In the genomic region with DNA sequence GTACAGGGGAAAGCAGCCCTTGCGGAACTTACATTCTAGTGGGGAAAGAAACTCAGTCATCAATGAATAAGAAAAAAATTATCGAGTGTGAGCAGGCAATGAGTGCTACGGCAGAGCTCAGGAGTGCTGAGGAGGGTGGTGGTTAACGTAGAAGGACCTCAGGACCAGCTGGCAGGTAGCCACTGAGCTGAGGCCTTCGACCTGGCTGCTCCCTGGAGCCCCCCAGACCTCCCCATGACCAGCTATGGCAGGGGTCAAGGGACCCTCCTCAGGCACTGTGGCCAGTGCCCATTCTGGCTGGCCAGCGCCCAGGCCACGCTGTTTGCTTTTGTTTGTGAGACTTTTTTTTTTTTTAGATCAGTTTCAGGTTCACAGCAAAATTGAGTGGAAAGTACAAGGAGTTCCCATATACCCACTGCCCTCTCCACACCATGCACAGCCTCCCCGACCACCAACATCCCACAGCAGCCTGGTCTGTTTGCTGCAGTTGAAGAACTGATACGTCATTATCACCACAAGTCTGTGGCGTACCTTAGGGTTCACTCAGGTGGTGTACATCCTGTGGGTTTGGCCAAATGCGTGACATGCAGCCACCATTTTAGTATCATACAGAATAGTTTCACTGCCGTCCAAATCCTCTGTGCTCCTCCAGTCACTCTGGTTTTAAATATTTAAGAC, we compare ENCODE assay signal across 15 cellular contexts. TPM values are rescaled to one million over a fixed set of nuclear protein-coding genes. Genes with fewer than 3 reads are reported as not detected.
A peak's percentile ranks its signal among the peaks of the same experiment; 100 is the strongest.
DNase-seq lines count a peak whose midpoint lies in the region; ATAC-seq and TF ChIP-seq lines count a peak whose summit lies in the region.
"Had no signal": no experiment of that assay in that cellular context is flagged by ENCODE, and none has a peak within 500 bp of the region (broad histone marks: within the 10 kb centered on the region; RNA-seq: fewer than 3 reads in every experiment).

No MANE protein-coding gene starts in this region.

- peak overlapping the region; percentile 25 to 46 for H3K4me3 Mint-ChIP-seq in stimulated activated naive CD8-positive, alpha-beta T cell treated with anti-CD3 and anti-CD28 coated beads, Interleukin-15, amount 100 ng/mL, for 72 hours

- H3K18ac ChIP-seq in mesenchymal stem cell (ENCODE audit: low read depth in 1 of 2, low read length in 2 of 2) = no peak overlapping the region

- 89% methylated on average over 12 of the region's 12 CpGs for WGBS in hepatocyte (ENCODE audit: low lambda C conversion rate, missing lambda C conversion rate)
- WGBS in mesenchymal stem cell = 77% methylated on average over 11 of the region's 12 CpGs
- 61% methylated on average over 12 of the region's 12 CpGs for WGBS in SK-N-SH (ENCODE audit: low lambda C conversion rate)

- H3K79me1 ChIP-seq in mesenchymal stem cell (replicated peaks; ENCODE audit: low read length, poor library complexity, severe bottlenecking) = no peaks in the 10 kb centered on the region

- no peaks in the 10 kb centered on the region for H3K9me2 ChIP-seq in hepatocyte (replicated peaks; ENCODE audit: insufficient read depth)
- no peaks in the 10 kb centered on the region for H3K9me2 ChIP-seq in SK-N-SH

- no peaks in the 10 kb centered on the region for H3K9me3 Mint-ChIP-seq in stimulated activated naive CD8-positive, alpha-beta T cell treated with anti-CD3 and anti-CD28 coated beads, Interleukin-15, amount 100 ng/mL, for 72 hours

- H2BK12ac ChIP-seq in mesenchymal stem cell (ENCODE audit: low read length in 2 of 2) = no peak overlapping the region

- POLR2A ChIA-PET in SK-N-SH (lab: Yijun Ruan, JAX) = no interaction called here

- no peak overlapping the region for H4K91ac ChIP-seq in mesenchymal stem cell (ENCODE audit: low read length)

- H3K79me2 ChIP-seq in hepatocyte (no peaks in the 10 kb centered on the region), SK-N-SH (ENCODE audit: insufficient read depth) (no peaks in the 10 kb centered on the region)

- H2BK120ac ChIP-seq in mesenchymal stem cell (ENCODE audit: low read depth, low read length) = no peak overlapping the region

- H4K20me1 ChIP-seq in hepatocyte (ENCODE audit: insufficient read depth, poor library complexity, severe bottlenecking) (no peaks in the 10 kb centered on the region), SK-N-SH (ENCODE audit: insufficient read depth) (no peaks in the 10 kb centered on the region)

- H2BK5ac ChIP-seq in mesenchymal stem cell (ENCODE audit: low read depth, low read length, poor library complexity, severe bottlenecking) = no peak overlapping the region

- no peaks in the 10 kb centered on the region for H3F3A ChIP-seq in SK-N-SH (replicated peaks; ENCODE audit: insufficient read depth)

- H3K14ac ChIP-seq in mesenchymal stem cell (ENCODE audit: low read length in 2 of 2) = no peak overlapping the region

- H3K23ac ChIP-seq in mesenchymal stem cell (ENCODE audit: low read length in 2 of 2) = no peak overlapping the region

- H3K27ac Mint-ChIP-seq in stimulated activated naive CD8-positive, alpha-beta T cell treated with anti-CD3 and anti-CD28 coated beads, Interleukin-15, amount 100 ng/mL, for 72 hours = no peak overlapping the region
- H3K27ac Mint-ChIP-seq: progenitor cell of endocrine pancreas had no signal

- peaks cover 30% of the 10 kb centered on the region for H3K4me1 Mint-ChIP-seq in stimulated activated naive CD8-positive, alpha-beta T cell treated with anti-CD3 and anti-CD28 coated beads, Interleukin-15, amount 100 ng/mL, for 72 hours

- TF ChIP-seq EP300 in SK-N-SH (IDR thresholded peaks at IDR 0.05; ENCODE audit: borderline replicate concordance in 1 of 2, low read depth in 1 of 2, low read length in 1 of 2) = no peak

- no peak overlapping the region for H2AFZ ChIP-seq in hepatocyte
- no peak overlapping the region for H2AFZ ChIP-seq in mesenchymal stem cell (ENCODE audit: low read depth, low read length)
- H2AFZ ChIP-seq in SK-N-SH (ENCODE audit: low read depth) = no peak overlapping the region

- H3K36me3 ChIP-seq in hepatocyte (replicated peaks; ENCODE audit: insufficient read depth, low read depth) = no peaks in the 10 kb centered on the region
- no peaks in the 10 kb centered on the region for H3K36me3 ChIP-seq in mesenchymal stem cell (ENCODE audit: control insufficient read depth in 1 of 2, insufficient read depth in 2 of 2, low read depth in 1 of 2, low read length in 2 of 2)
- H3K36me3 ChIP-seq in SK-N-SH (replicated peaks in 1 of 2; ENCODE audit: control insufficient read depth in 1 of 2, insufficient read depth in 2 of 2, low read length in 1 of 2) = no peaks in the 10 kb centered on the region
- H3K36me3 ChIP-seq: adrenal gland had no signal

- H3K27ac ChIP-seq in hepatocyte = no peak overlapping the region
- H3K27ac ChIP-seq in mesenchymal stem cell (ENCODE audit: low read length, poor library complexity, severe bottlenecking) = no peak overlapping the region
- H3K27ac ChIP-seq in SK-N-SH (ENCODE audit: low read depth in 2 of 2, low read length in 1 of 2) = no peak overlapping the region
- H3K27ac ChIP-seq: adrenal gland, epithelial cell of prostate, testis had no signal

- H3K4me3 ChIP-seq in hepatocyte (no peak overlapping the region), mesenchymal stem cell (ENCODE audit: insufficient read depth in 1 of 2, low read depth in 1 of 2, low read length in 2 of 2) (no peak overlapping the region), SK-N-SH (ENCODE audit: low read depth in 2 of 2, low read length in 1 of 2) (no peak overlapping the region)
- H3K4me3 ChIP-seq: adrenal gland, testis had no signal

- no peak overlapping the region for H4K8ac ChIP-seq in mesenchymal stem cell (ENCODE audit: low read length)

- peak in 1 of 2 donors; percentile 43 for DNase-seq in stimulated activated naive CD8-positive, alpha-beta T cell treated with anti-CD3 and anti-CD28 coated beads, Interleukin-15, amount 100 ng/mL, for 72 hours
- DNase-seq in stimulated activated naive CD8-positive, alpha-beta T cell treated with anti-CD3 and anti-CD28 coated beads, Interleukin-15, Interleukin-2, amounts not matched to agents 100 U/mL and 50 U/mL, for 24 hours = no peak
- peak; percentile 2 for DNase-seq in hepatocyte (ENCODE audit: low spot score)
- DNase-seq in ureter (ENCODE audit: low spot score) = peak; percentile 29
- DNase-seq in mesenchymal stem cell = no peak
- no peak for DNase-seq in NCI-H2227 treated with DMSO at 0.1 percent for 48 hours (lab: John Stamatoyannopoulos, UW)
- no peak for DNase-seq in SK-N-SH
- DNase-seq: kidney glomerular epithelial cell, MV-4-11, SIG-M5, testis had no signal

- CTCF ChIA-PET in SK-N-SH (lab: Yijun Ruan, JAX) = interaction anchor here (0.7 to 4.3 kb wide), 7 partner anchors 13 to 323 kb away, joined by 3 to 20 read pairs (median 5); partner anchors contain the start of gene PARS2

- no peak overlapping the region for H3K4ac ChIP-seq in mesenchymal stem cell (ENCODE audit: low read depth in 1 of 2, low read length in 2 of 2)

- H3K4me1 ChIP-seq in hepatocyte (ENCODE audit: insufficient read depth) = no peaks in the 10 kb centered on the region
- peaks cover 10% of the 10 kb centered on the region for H3K4me1 ChIP-seq in mesenchymal stem cell (ENCODE audit: control insufficient read depth, insufficient read depth, low read depth, low read length)
- H3K4me1 ChIP-seq in SK-N-SH (ENCODE audit: control insufficient read depth in 1 of 2, insufficient read depth in 2 of 2, low read depth in 1 of 2, low read length in 1 of 2) = peaks cover 0 to 2% of the 10 kb centered on the region in 2 experiments; a peak in 1 of 4 replicates
- H3K4me1 ChIP-seq: adrenal gland, testis had no signal

- TF ChIP-seq RAD21 in SK-N-SH (IDR thresholded peaks at IDR 0.05; ENCODE audit: low read length) = no peak

- H3K27me3 ChIP-seq in hepatocyte (no peaks in the 10 kb centered on the region), mesenchymal stem cell (ENCODE audit: control insufficient read depth in 1 of 2, insufficient read depth in 1 of 2, low read length in 2 of 2) (peaks cover 11 to 24% of the 10 kb centered on the region in 2 experiments), SK-N-SH (ENCODE audit: insufficient read depth) (no peaks in the 10 kb centered on the region)
- H3K27me3 ChIP-seq: adrenal gland, testis had no signal

- H3K4me2 ChIP-seq in hepatocyte = no peak overlapping the region
- H3K4me2 ChIP-seq in mesenchymal stem cell (ENCODE audit: low read length, poor library complexity, severe bottlenecking) = no peak overlapping the region
- no peak overlapping the region for H3K4me2 ChIP-seq in SK-N-SH

- H2AK5ac ChIP-seq in mesenchymal stem cell (ENCODE audit: low read length, severe bottlenecking) = no peak overlapping the region

- H3K9ac ChIP-seq in mesenchymal stem cell (ENCODE audit: low read length) (no peak overlapping the region), SK-N-SH (no peak overlapping the region)

- H3K27me3 Mint-ChIP-seq in stimulated activated naive CD8-positive, alpha-beta T cell treated with anti-CD3 and anti-CD28 coated beads, Interleukin-15, amount 100 ng/mL, for 72 hours = no peaks in the 10 kb centered on the region

- peak; percentile 76 for ATAC-seq in stimulated activated naive CD8-positive, alpha-beta T cell treated with anti-CD3 and anti-CD28 coated beads, Interleukin-15, amount 100 ng/mL, for 72 hours
- ATAC-seq in stimulated activated naive CD8-positive, alpha-beta T cell treated with anti-CD3 and anti-CD28 coated beads, Interleukin-15, Interleukin-2, amounts not matched to agents 100 U/mL and 50 U/mL, for 24 hours = no peak
- ATAC-seq in HG03521 (IDR thresholded peaks at IDR 0.05; ENCODE audit: unreplicated experiment) = peak; percentile 41

- H3K9me3 ChIP-seq in hepatocyte (ENCODE audit: low read depth) (no peaks in the 10 kb centered on the region), mesenchymal stem cell (ENCODE audit: control insufficient read depth, low read length) (no peaks in the 10 kb centered on the region), SK-N-SH (no peaks in the 10 kb centered on the region)
- H3K9me3 ChIP-seq: adrenal gland, testis had no signal

- no peak for TF ChIP-seq CTCF in hepatocyte (IDR thresholded peaks at IDR 0.05; ENCODE audit: poor library complexity)
- TF ChIP-seq CTCF in SK-N-SH (IDR thresholded peaks at IDR 0.05) = no peak

- no peak overlapping the region for H2BK15ac ChIP-seq in mesenchymal stem cell (ENCODE audit: low read depth, poor library complexity, severe bottlenecking)

TF ChIP-seq in SK-N-SH, 30 proteins besides CTCF, POLR2A, EP300 and RAD21 (continues in another document):
- no peak for TF ChIP-seq EZH2phosphoT487 (IDR thresholded peaks at IDR 0.05; ENCODE audit: borderline replicate concordance, low read depth)

RNA-seq across cellular contexts. Expression of gene TTC22, which starts 11.8 kb away (rescaled TPM):
- 8.1 and 8.5 TPM in 2 replicates for total RNA-seq in hepatocyte
- polyA plus RNA-seq in hepatocyte = 7.8 and 9.0 TPM in 2 replicates
- total RNA-seq in ureter = 14.9 TPM
- polyA plus RNA-seq in mesenchymal stem cell (2013, experiment 1 of 2) = not detected
- not detected for polyA plus RNA-seq in mesenchymal stem cell (2013, experiment 2 of 2)
- polyA plus RNA-seq in SK-N-SH (2012; rRNA removed) = not detected in 2 replicates
- 0.01 TPM in 2 replicates for polyA plus RNA-seq in SK-N-SH (2012; cell fraction: cytosol; rRNA removed)
- polyA plus RNA-seq in SK-N-SH (2012; cell fraction: nucleus; rRNA removed) = 0.02 TPM in 1 of 2 replicates, not detected in the other

RNA-seq across cellular contexts. Expression of gene PARS2, which starts 48.6 kb away (rescaled TPM):
- total RNA-seq in hepatocyte (4.8 and 5.3 TPM in 2 replicates), ureter (6.2 TPM)
- polyA plus RNA-seq in hepatocyte (4.1 and 9.3 TPM in 2 replicates), SK-N-SH (2012; rRNA removed) (3.2 and 3.4 TPM in 2 replicates)
- polyA plus RNA-seq in mesenchymal stem cell (2013, experiment 1 of 2) = 3.6 TPM
- polyA plus RNA-seq in mesenchymal stem cell (2013, experiment 2 of 2) = 3.5 TPM
- 2.1 and 2.8 TPM in 2 replicates for polyA plus RNA-seq in SK-N-SH (2012; cell fraction: cytosol; rRNA removed)
- polyA plus RNA-seq in SK-N-SH (2012; cell fraction: nucleus; rRNA removed) = 1.5 and 1.8 TPM in 2 replicates

Comparison
In these comparisons a context has a peak if more than half of its experiments do, and no peak if none do; other contexts are left out.
1. DNase-seq: peak in hepatocyte (single experiment) and ureter (single experiment); none in stimulated activated naive CD8-positive, alpha-beta T cell treated with anti-CD3 and anti-CD28 coated beads, Interleukin-15, Interleukin-2, amounts not matched to agents 100 U/mL and 50 U/mL, for 24 hours (single experiment), mesenchymal stem cell (single experiment), NCI-H2227 treated with DMSO at 0.1 percent for 48 hours (single experiment) and SK-N-SH (single experiment).